In the genomic region with DNA sequence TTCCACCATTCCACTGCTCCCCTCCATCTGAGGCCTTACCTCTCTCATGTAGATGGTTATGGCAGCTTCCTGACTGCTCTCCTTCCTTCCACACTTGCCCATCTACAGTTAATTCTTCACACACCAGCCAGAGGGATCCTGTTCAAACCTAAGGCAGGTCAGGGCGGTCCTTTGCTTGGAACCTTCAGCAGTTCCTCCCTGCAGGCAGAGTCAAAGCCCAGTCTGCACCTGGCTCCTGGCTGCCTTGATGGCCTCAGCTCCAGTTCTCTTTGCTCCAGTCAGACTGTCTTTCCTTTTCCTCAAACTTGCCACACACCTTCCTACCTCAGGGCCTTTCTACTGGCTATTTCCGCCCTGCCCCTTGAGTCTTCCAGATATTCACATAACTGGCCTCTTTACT, we compare ENCODE assay signal across 16 cellular contexts. TPM values are rescaled to one million over a fixed set of nuclear protein-coding genes. Genes with fewer than 3 reads are reported as not detected.
DNase-seq lines count a peak whose midpoint lies in the region; ATAC-seq, FAIRE-seq and TF ChIP-seq lines count a peak whose summit lies in the region.
"Had no signal": no experiment of that assay in that cellular context is flagged by ENCODE, and none has a peak within 500 bp of the region (broad histone marks: within the 10 kb centered on the region; RNA-seq: fewer than 3 reads in every experiment).

No MANE protein-coding gene starts in this region.

- peaks cover 79% of the 10 kb centered on the region for H3K4me1 Mint-ChIP-seq in activated naive CD4-positive, alpha-beta T cell treated with anti-CD3 and anti-CD28 coated beads, Interleukin-2, amount 50 U/mL, for 24 hours
- peaks cover 33 to 35% of the 10 kb centered on the region in 2 donors for H3K4me1 Mint-ChIP-seq in natural killer cell treated with Interleukin-12 subunit alpha and Interleukin-12 subunit beta and Interleukin-15 and Interleukin-18, amount 100 ng/mL, for 72 hours (ENCODE audit: low read depth in 2 of 2)

- H3K36me3 Mint-ChIP-seq in activated naive CD4-positive, alpha-beta T cell treated with anti-CD3 and anti-CD28 coated beads, Interleukin-2, amount 50 U/mL, for 24 hours: peaks cover 6% of the 10 kb centered on the region
- H3K36me3 Mint-ChIP-seq in natural killer cell treated with Interleukin-12 subunit alpha and Interleukin-12 subunit beta and Interleukin-15 and Interleukin-18, amount 100 ng/mL, for 72 hours: peaks cover 4% of the 10 kb centered on the region

- peaks cover 5% of the 10 kb centered on the region; the same call in 1 of the 2 replicates for H3F3A ChIP-seq in OCI-LY1 (ENCODE audit: insufficient read depth, low read length)

- 53% methylated on average over 2 of the region's 2 CpGs for WGBS in GM12878 (ENCODE audit: insufficient coverage, insufficient replicate concordance, low lambda C conversion rate, missing lambda C conversion rate)
- WGBS in thymus: 78% methylated on average over 2 of the region's 2 CpGs

- H3K27me3 ChIP-seq in OCI-LY1 (ENCODE audit: insufficient read depth, low read length) (no peaks in the 10 kb centered on the region), GM12878 (replicated peaks in 1 of 2; ENCODE audit: control insufficient read depth in 2 of 2, insufficient read depth in 2 of 2, low read length in 1 of 2) (no peaks in the 10 kb centered on the region), thymus (ENCODE audit: control insufficient read depth, insufficient read depth) (no peaks in the 10 kb centered on the region)
- H3K27me3 ChIP-seq: vagina had no signal

- H3K79me2 ChIP-seq in OCI-LY1 (ENCODE audit: insufficient read depth, low read length) (peaks cover 20% of the 10 kb centered on the region), GM12878 (ENCODE audit: control insufficient read depth, insufficient read depth, low read length) (peaks cover 36% of the 10 kb centered on the region)

- no peak for DNase-seq in activated naive CD4-positive, alpha-beta T cell treated with anti-CD3 and anti-CD28 coated beads, Interleukin-2, amount 50 U/mL, for 16 hours
- no peak for DNase-seq in GM12878 (ENCODE audit: low read depth, low spot score)
- no peak for DNase-seq in SK-N-DZ (ENCODE audit: low spot score)
- DNase-seq in natural killer cell treated with Interleukin-12 subunit alpha and Interleukin-12 subunit beta and Interleukin-15 and Interleukin-18, amount 100 ng/mL, for 72 hours (ENCODE audit: low spot score): no peak
- no peak for DNase-seq in anterior cingulate cortex (lab: John Stamatoyannopoulos, UW)
- DNase-seq: activated CD4-positive, alpha-beta T cell treated with anti-CD3 and anti-CD28 coated beads for 48 hours; AML-193; amygdala; GDM1; head of caudate nucleus; NCI-H1092; NCI-H2227 treated with DMSO at 0.1 percent for 48 hours had no signal

- no peak for FAIRE-seq in GM12878 (lab: Jason Lieb, UNC)

- H3K9me3 ChIP-seq in OCI-LY1 (ENCODE audit: low read length) (no peaks in the 10 kb centered on the region), GM12878 (replicated peaks; ENCODE audit: control insufficient read depth, insufficient read depth, low read length) (no peaks in the 10 kb centered on the region), thymus (ENCODE audit: control insufficient read depth) (no peaks in the 10 kb centered on the region)
- H3K9me3 ChIP-seq: vagina had no signal

- RAD21 ChIA-PET in GM12878 (lab: Charles Lee; ENCODE audit: unreplicated experiment): interaction anchor here (0.6 to 7.1 kb wide), 26 partner anchors 12 to 431 kb away, joined by 3 to 187 read pairs (median 6); partner anchors contain the start of gene NR3C1

- TF ChIP-seq EP300 in GM12878 (IDR thresholded peaks at IDR 0.05; ENCODE audit: borderline replicate concordance in 1 of 2, control insufficient read depth in 1 of 2, low read depth in 2 of 2, low read length in 2 of 2): no peak

- ATAC-seq in GM12878: peak; percentile 8
- ATAC-seq in natural killer cell treated with Interleukin-12 subunit alpha and Interleukin-12 subunit beta and Interleukin-15 and Interleukin-18, amount 100 ng/mL, for 72 hours: no peak

- no peak for TF ChIP-seq RAD21 in GM12878 (IDR thresholded peaks at IDR 0.05; ENCODE audit: insufficient read depth, low read depth, low read length)

- no peaks in the 10 kb centered on the region for H3K9me2 ChIP-seq in OCI-LY1 (ENCODE audit: low read depth, low read length)

- TF ChIP-seq POLR2A in GM12878 (IDR thresholded peaks at IDR 0.05; ENCODE audit: low read depth, low read length): 0 out of 2 replicates have a peak, but pooled peaks have one; percentile 31

- no peak for TF ChIP-seq CTCF in OCI-LY1 (IDR thresholded peaks at IDR 0.05; ENCODE audit: low read length)
- no peak for TF ChIP-seq CTCF in GM12878 (IDR thresholded peaks at IDR 0.05 in 2 of 3, conservative IDR thresholded peaks at IDR 0.05 in 1 of 3; ENCODE audit: control insufficient read depth in 2 of 3, extremely low read depth in 1 of 3, insufficient read depth in 1 of 3, low read depth in 3 of 3, low read length in 3 of 3)

- H2AFZ ChIP-seq in OCI-LY1 (ENCODE audit: low read length): no peak overlapping the region
- H2AFZ ChIP-seq in GM12878 (ENCODE audit: control insufficient read depth, low read depth, low read length): peak overlapping the region; percentile 2; the same call in 1 of the 2 replicates

- H3K27ac Mint-ChIP-seq in activated naive CD4-positive, alpha-beta T cell treated with anti-CD3 and anti-CD28 coated beads, Interleukin-2, amount 50 U/mL, for 24 hours: peak overlapping the region; percentile 99
- peak overlapping the region in 1 of 2 donors; percentile 67 for H3K27ac Mint-ChIP-seq in natural killer cell treated with Interleukin-12 subunit alpha and Interleukin-12 subunit beta and Interleukin-15 and Interleukin-18, amount 100 ng/mL, for 72 hours

- in situ Hi-C loops in GM12878 (cut with MboI): no loop called here

- H3K4me2 ChIP-seq in OCI-LY1 (ENCODE audit: low read length) (peak overlapping the region; percentile 68), GM12878 (ENCODE audit: control insufficient read depth, insufficient read depth) (peak overlapping the region; percentile 91)

- CTCF ChIA-PET in GM12878 (lab: Yijun Ruan, JAX): interaction anchor here (0.6 to 5.1 kb wide), 19 partner anchors 8 to 709 kb away, joined by 3 to 49 read pairs (median 4); partner anchors contain the start of gene NR3C1

- peak overlapping the region; percentile 99 for H3K27ac ChIP-seq in OCI-LY1 (ENCODE audit: low read depth, low read length, poor library complexity, severe bottlenecking)
- peak overlapping the region; percentile 89 for H3K27ac ChIP-seq in GM12878 (ENCODE audit: control insufficient read depth, insufficient read depth)
- H3K27ac ChIP-seq in thymus (ENCODE audit: low read depth): peak overlapping the region; percentile 19
- H3K27ac ChIP-seq: vagina had no signal

- H3K36me3 ChIP-seq in OCI-LY1 (ENCODE audit: insufficient read depth, low read length) (peaks cover 9% of the 10 kb centered on the region), GM12878 (ENCODE audit: control insufficient read depth in 2 of 2, insufficient read depth in 2 of 2, low read length in 1 of 2) (no peaks in the 10 kb centered on the region), thymus (ENCODE audit: control insufficient read depth, insufficient read depth) (no peaks in the 10 kb centered on the region)
- H3K36me3 ChIP-seq: vagina had no signal

- peak overlapping the region; percentile 94 for H3K4me3 Mint-ChIP-seq in activated naive CD4-positive, alpha-beta T cell treated with anti-CD3 and anti-CD28 coated beads, Interleukin-2, amount 50 U/mL, for 24 hours
- H3K4me3 Mint-ChIP-seq in natural killer cell treated with Interleukin-12 subunit alpha and Interleukin-12 subunit beta and Interleukin-15 and Interleukin-18, amount 100 ng/mL, for 72 hours: no peak overlapping the region

- SMC1A ChIA-PET in GM12878 (lab: Charles Lee; ENCODE audit: uncharacterized antibody, unreplicated experiment): interaction anchor here (0.6 to 9.5 kb wide), 37 partner anchors 12 to 760 kb away, joined by 3 to 260 read pairs (median 6); partner anchors contain the start of gene NR3C1

- peak overlapping the region; percentile 89 for H3K9ac ChIP-seq in OCI-LY1 (ENCODE audit: low read length)
- peak overlapping the region; percentile 74 for H3K9ac ChIP-seq in GM12878 (ENCODE audit: control insufficient read depth, insufficient read depth, low read length)

- H4K20me1 ChIP-seq in OCI-LY1 (ENCODE audit: insufficient read depth, low read length) (no peaks in the 10 kb centered on the region), GM12878 (ENCODE audit: control insufficient read depth, insufficient read depth) (no peaks in the 10 kb centered on the region)

- BruUV-seq in GM12878 (replicated peaks; lab: Mats Ljungman, UMichigan): no TSS peak

- POLR2A ChIA-PET in GM12878 (lab: Charles Lee): interaction anchor here (0.5 to 9.5 kb wide), 13 partner anchors 10 to 381 kb away, joined by 3 to 138 read pairs (median 4); partner anchors contain the start of gene NR3C1

- peak overlapping the region; percentile 60 for H3K4me3 ChIP-seq in OCI-LY1 (ENCODE audit: low read depth, low read length, poor library complexity, severe bottlenecking)
- H3K4me3 ChIP-seq in GM12878: peak overlapping the region; percentile 49
- peak overlapping the region; percentile 58 for H3K4me3 ChIP-seq in thymus (ENCODE audit: low read length)
- H3K4me3 ChIP-seq: vagina had no signal

- intact Hi-C loops in GM12878 (cut with micrococcal nuclease; ENCODE audit: unreplicated experiment): loop anchor here (1.0 to 2.0 kb wide), 3 partner anchors 15 to 391 kb away; no protein-coding TSS in a partner anchor

- H3K9me3 Mint-ChIP-seq in activated naive CD4-positive, alpha-beta T cell treated with anti-CD3 and anti-CD28 coated beads, Interleukin-2, amount 50 U/mL, for 24 hours: no peaks in the 10 kb centered on the region
- H3K9me3 Mint-ChIP-seq in natural killer cell treated with Interleukin-12 subunit alpha and Interleukin-12 subunit beta and Interleukin-15 and Interleukin-18, amount 100 ng/mL, for 72 hours: no peaks in the 10 kb centered on the region

- H3K4me1 ChIP-seq in OCI-LY1 (ENCODE audit: insufficient read depth, low read length, severe bottlenecking) (peaks cover 72% of the 10 kb centered on the region), GM12878 (ENCODE audit: control insufficient read depth, insufficient read depth, low read length) (peaks cover 16% of the 10 kb centered on the region), thymus (ENCODE audit: control insufficient read depth, insufficient read depth, low read length) (peaks cover 5% of the 10 kb centered on the region)
- H3K4me1 ChIP-seq: vagina had no signal

- no peaks in the 10 kb centered on the region for H3K27me3 Mint-ChIP-seq in activated naive CD4-positive, alpha-beta T cell treated with anti-CD3 and anti-CD28 coated beads, Interleukin-2, amount 50 U/mL, for 24 hours
- peaks cover 17 to 19% of the 10 kb centered on the region in 2 donors for H3K27me3 Mint-ChIP-seq in natural killer cell treated with Interleukin-12 subunit alpha and Interleukin-12 subunit beta and Interleukin-15 and Interleukin-18, amount 100 ng/mL, for 72 hours

RNA-seq across cellular contexts. Expression of gene NR3C1, which starts 30.2 kb away (rescaled TPM):
- total RNA-seq in GM12878 (2013; cell fraction: nucleolus; rRNA removed): 658 and 663 TPM in 2 replicates
- 79.9 and 108 TPM in 2 replicates for total RNA-seq in GM12878 (2014; rRNA removed)
- 104 and 114 TPM in 2 replicates for total RNA-seq in GM12878 (2014; rRNA removed; fragmentation: Illumina TruSeq; extraction: Trizol)
- total RNA-seq in GM12878 (2021): 124 and 134 TPM in 2 replicates
- polyA plus RNA-seq in GM12878 (2011; ENCODE audit: low read depth): 38.5 TPM
- polyA plus RNA-seq in GM12878 (2011; rRNA removed): 141 and 181 TPM in 2 replicates
- polyA plus RNA-seq in GM12878 (2011; cell fraction: cytosol; rRNA removed): 63.4 and 85.5 TPM in 2 replicates
- polyA plus RNA-seq in GM12878 (2011; cell fraction: nucleus; rRNA removed): 55.0 and 75.3 TPM in 2 replicates
- 41.4 and 59.0 TPM in 2 replicates for polyA plus RNA-seq in GM12878 (2012)
- polyA plus RNA-seq in GM12878 (2014; fragmentation: Illumina TruSeq; extraction: Trizol): 83.7 and 104 TPM in 2 replicates
- 100 to 1,000 TPM in 1 of 2 experiments, 10 to 100 TPM in 1; 89.0 to 119 TPM for polyA plus RNA-seq in GM12878 (2014; fragmentation: Nextera tagmentation; extraction: Ambion mirVana)
- polyA plus RNA-seq in GM12878 (2014; rRNA removed): 37.2 and 49.7 TPM in 2 replicates
- 100 to 1,000 TPM; 114 to 123 TPM for polyA plus RNA-seq in GM12878 (2016; fragmentation: Nextera tagmentation; extraction: Ambion mirVana)
- polyA minus RNA-seq in GM12878 (2011; rRNA and poly(A)+ RNA removed): 252 and 261 TPM in 2 replicates
- polyA minus RNA-seq in GM12878 (2011; cell fraction: cytosol; rRNA and poly(A)+ RNA removed): 80.9 and 85.6 TPM in 2 replicates
- 189 and 197 TPM in 2 replicates for polyA minus RNA-seq in GM12878 (2011; cell fraction: nucleus; rRNA and poly(A)+ RNA removed)
- 62.3 TPM for polyA plus RNA-seq in thymus
- 3.9 and 4.6 TPM in 2 replicates for polyA plus RNA-seq in SK-N-DZ (2014; cell fraction: cytosol; rRNA removed)
- 4.1 and 4.4 TPM in 2 replicates for polyA plus RNA-seq in SK-N-DZ (2014; cell fraction: nucleus; rRNA removed)
- total RNA-seq in natural killer cell treated with Interleukin-12 subunit alpha and Interleukin-12 subunit beta and Interleukin-15 and Interleukin-18, amount 100 ng/mL, for 72 hours: 100 to 1,000 TPM; 166 to 182 TPM

Comparison
In these comparisons a context has a peak if more than half of its experiments do, and no peak if none do; other contexts are left out.
1. H3K27ac ChIP-seq: peak in every context shown above with its lines; median percentile 99 in OCI-LY1; 89 in GM12878; 19 in thymus.